ENCODE assay signal across 24 cellular contexts in the genomic region with DNA sequence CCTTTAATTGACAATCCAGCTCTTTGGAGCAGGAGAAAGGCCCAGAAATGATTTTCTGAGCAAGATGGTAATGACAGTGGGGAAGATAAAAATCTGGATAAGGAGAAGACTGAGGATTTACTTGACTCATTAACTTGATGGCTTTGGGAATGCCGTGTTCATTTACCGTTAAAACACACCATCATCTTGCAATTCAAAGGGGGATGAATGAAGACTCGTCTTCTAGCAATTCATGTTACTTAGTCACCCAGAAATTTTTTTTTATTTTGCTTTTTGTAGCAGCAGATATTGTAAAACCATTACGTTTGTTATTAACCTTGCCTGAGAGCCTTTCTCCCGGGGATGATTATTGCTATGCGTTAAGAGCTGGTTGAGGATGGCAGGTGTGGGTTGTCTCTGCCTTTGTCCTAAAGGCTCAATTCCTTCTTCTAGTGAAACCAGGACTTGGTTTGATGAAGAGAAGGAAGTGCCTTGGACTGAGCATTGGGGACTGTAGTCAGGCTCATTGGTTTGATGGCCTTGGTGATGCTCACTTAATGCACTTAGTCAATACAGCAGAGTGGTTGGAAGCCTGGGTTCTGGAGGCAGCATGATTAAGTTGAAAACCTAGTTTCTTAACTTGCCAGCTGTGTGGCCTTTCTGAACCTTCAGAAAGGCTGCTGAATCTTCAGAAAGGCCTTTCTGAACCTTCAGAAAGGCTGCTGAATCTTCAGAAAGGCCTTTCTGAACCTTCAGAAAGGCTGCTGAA. TPM values are rescaled to one million over a fixed set of nuclear protein-coding genes. Genes with fewer than 3 reads are reported as not detected.
A peak's percentile ranks its signal among the peaks of the same experiment; 100 is the strongest.
DNase-seq lines count a peak whose midpoint lies in the region; ATAC-seq, FAIRE-seq and TF ChIP-seq lines count a peak whose summit lies in the region.
"Had no signal": no experiment of that assay in that cellular context is flagged by ENCODE, and none has a peak within 500 bp of the region (broad histone marks: within the 10 kb centered on the region; RNA-seq: fewer than 3 reads in every experiment).

No MANE protein-coding gene starts in this region.

- no peaks in the 10 kb centered on the region for H3K27me3 ChIP-seq in colonic mucosa

- no peaks in the 10 kb centered on the region for H3K36me3 ChIP-seq in colonic mucosa
- H3K36me3 ChIP-seq: thoracic aorta, WERI-Rb-1 had no signal

- no peaks in the 10 kb centered on the region for H3K9me3 Mint-ChIP-seq in T-helper 1 cell treated with Interleukin-12 subunit alpha and Interleukin-12 subunit beta and Interleukin-4 antibody, amounts not matched to agents 30 μg/mL and 1 μg/mL, for 36 hours
- no peaks in the 10 kb centered on the region for H3K9me3 Mint-ChIP-seq in effector memory CD8-positive, alpha-beta T cell
- H3K9me3 Mint-ChIP-seq: activated naive CD8-positive, alpha-beta T cell treated with anti-CD3 and anti-CD28 coated beads, Interleukin-2, amount 10 ng/mL, durations not matched to agents 7 days and 5 days; IgD-negative memory B cell; neural crest cell had no signal

- H3K4me3 Mint-ChIP-seq in T-helper 1 cell treated with Interleukin-12 subunit alpha and Interleukin-12 subunit beta and Interleukin-4 antibody, amounts not matched to agents 30 μg/mL and 1 μg/mL, for 36 hours, result peak overlapping the region; percentile 67
- H3K4me3 Mint-ChIP-seq in effector memory CD8-positive, alpha-beta T cell, result peak overlapping the region in 1 of 2 donors; percentile 92
- H3K4me3 Mint-ChIP-seq: activated naive CD8-positive, alpha-beta T cell treated with anti-CD3 and anti-CD28 coated beads, Interleukin-2, amount 10 ng/mL, durations not matched to agents 7 days and 5 days; B cell; brain; neural crest cell had no signal

- peaks cover 71% of the 10 kb centered on the region for H3K4me1 Mint-ChIP-seq in T-helper 1 cell treated with Interleukin-12 subunit alpha and Interleukin-12 subunit beta and Interleukin-4 antibody, amounts not matched to agents 30 μg/mL and 1 μg/mL, for 36 hours (ENCODE audit: low read depth)
- peaks cover 40 to 81% of the 10 kb centered on the region in 2 donors for H3K4me1 Mint-ChIP-seq in effector memory CD8-positive, alpha-beta T cell (ENCODE audit: low read depth in 2 of 2)

- no peak overlapping the region for H3K27ac ChIP-seq in colonic mucosa
- H3K27ac ChIP-seq: thoracic aorta, WERI-Rb-1 had no signal

- in situ Hi-C loops in Caki2 (cut with HindIII; ENCODE audit: low pct_unique_long_range_greater_than_20kb, low sequenced_read_pairs), result no loop called here

- no peaks in the 10 kb centered on the region for H3K9me3 ChIP-seq in colonic mucosa
- H3K9me3 ChIP-seq: thoracic aorta had no signal

- no peak for DNase-seq in T-helper 1 cell
- DNase-seq in Caki2 (ENCODE audit: low read depth), result peak; percentile 81
- peak; percentile 49 for DNase-seq in RCC 7860 (ENCODE audit: low spot score)
- peak; percentile 70 for DNase-seq in glomerular visceral epithelial cell (ENCODE audit: extremely low spot score)
- DNase-seq in NOMO-1 treated with dmso at 0.1 percent for 144 hours (lab: John Stamatoyannopoulos, UW; ENCODE audit: unreplicated experiment), result no peak
- no peak for DNase-seq in colonic mucosa
- no peak for DNase-seq in effector memory CD8-positive, alpha-beta T cell
- DNase-seq: 8988T; activated naive CD8-positive, alpha-beta T cell treated with anti-CD3 and anti-CD28 coated beads, Interleukin-2, amount 10 ng/mL, durations not matched to agents 7 days and 5 days; cortex of kidney; DMS153; H7; hippocampal formation; NCI-H187; WERI-Rb-1 had no signal

- no peak for ATAC-seq in effector memory CD8-positive, alpha-beta T cell (replicated peaks)

- no peak for TF ChIP-seq CTCF in colonic mucosa (IDR thresholded peaks at IDR 0.05)

- H3K9ac ChIP-seq in colonic mucosa (ENCODE audit: low read depth in 2 of 2, low read length in 2 of 2), result no peak overlapping the region

- H3K27ac Mint-ChIP-seq in T-helper 1 cell treated with Interleukin-12 subunit alpha and Interleukin-12 subunit beta and Interleukin-4 antibody, amounts not matched to agents 30 μg/mL and 1 μg/mL, for 36 hours, result peak overlapping the region; percentile 36
- peak overlapping the region in 1 of 2 donors; percentile 99 for H3K27ac Mint-ChIP-seq in effector memory CD8-positive, alpha-beta T cell
- H3K27ac Mint-ChIP-seq: B cell had no signal

- peaks cover 80% of the 10 kb centered on the region for H3K36me3 Mint-ChIP-seq in T-helper 1 cell treated with Interleukin-12 subunit alpha and Interleukin-12 subunit beta and Interleukin-4 antibody, amounts not matched to agents 30 μg/mL and 1 μg/mL, for 36 hours (ENCODE audit: low read depth)
- peaks cover 6% of the 10 kb centered on the region for H3K36me3 Mint-ChIP-seq in effector memory CD8-positive, alpha-beta T cell (ENCODE audit: insufficient read depth)
- H3K36me3 Mint-ChIP-seq: brain had no signal

- H3K4me1 ChIP-seq in colonic mucosa, result peaks cover 5% of the 10 kb centered on the region

- H3K4me3 ChIP-seq in colonic mucosa, result no peak overlapping the region
- H3K4me3 ChIP-seq: thoracic aorta had no signal

- H3K27me3 Mint-ChIP-seq in T-helper 1 cell treated with Interleukin-12 subunit alpha and Interleukin-12 subunit beta and Interleukin-4 antibody, amounts not matched to agents 30 μg/mL and 1 μg/mL, for 36 hours (ENCODE audit: low read depth), result no peaks in the 10 kb centered on the region
- no peaks in the 10 kb centered on the region for H3K27me3 Mint-ChIP-seq in effector memory CD8-positive, alpha-beta T cell
- H3K27me3 Mint-ChIP-seq: activated naive CD8-positive, alpha-beta T cell treated with anti-CD3 and anti-CD28 coated beads, Interleukin-2, amount 10 ng/mL, durations not matched to agents 7 days and 5 days; B cell; IgD-negative memory B cell had no signal

- FAIRE-seq in RCC 7860 (lab: Jason Lieb, UNC), result peak; percentile 80
- FAIRE-seq: endothelial cell of umbilical vein, GM19239, keratinocyte had no signal

- intact Hi-C loops in colonic mucosa (cut with DNase I), result no loop called here

RNA-seq across cellular contexts. Expression of a gene that starts 52.3 kb away (rescaled TPM):
- total RNA-seq in Caki2 (2014; rRNA removed; shearing (Covaris generic); ENCODE audit: low replicate concordance), result 973 and 1,427 TPM in 2 replicates
- total RNA-seq in colonic mucosa, result 100 to 1,000 TPM in 1 of 2 donors, 10 to 100 TPM in 1; 37.0 to 104 TPM

RNA-seq across cellular contexts. Expression of a gene that starts 55.0 kb away (rescaled TPM):
- total RNA-seq in Caki2 (2014; rRNA removed; shearing (Covaris generic); ENCODE audit: low replicate concordance), result 73.8 and 114 TPM in 2 replicates
- 10 to 100 TPM; 31.5 to 48.8 TPM for total RNA-seq in colonic mucosa

Comparison
In these comparisons a context has a peak if more than half of its experiments do, and no peak if none do; other contexts are left out.
1. DNase-seq: peak in Caki2 (single experiment), RCC 7860 (single experiment) and glomerular visceral epithelial cell (single experiment); none in T-helper 1 cell (0 of 5), NOMO-1 treated with dmso at 0.1 percent for 144 hours (single experiment), colonic mucosa (single experiment) and effector memory CD8-positive, alpha-beta T cell (0 of 3).